In genomic region chr3:50657407-50657806, GRCh38 we compare ENCODE assay signal across 18 cellular contexts. TPM values are rescaled to one million over a fixed set of nuclear protein-coding genes. Genes with fewer than 3 reads are reported as not detected.
"Had no signal": no experiment of that assay in that cellular context is flagged by ENCODE, and none has a peak within 500 bp of the region (broad histone marks: within the 10 kb centered on the region; RNA-seq: fewer than 3 reads in every experiment).

No MANE protein-coding gene starts in this region.

- H3K27me3 ChIP-seq: dorsolateral prefrontal cortex, heart right ventricle, right atrium auricular region, sigmoid colon, testis, transverse colon had no signal

- H3K36me3 ChIP-seq: heart right ventricle, right atrium auricular region, sigmoid colon, transverse colon had no signal

- H3K4me3 Mint-ChIP-seq: mesothelial cell of epicardium; natural killer cell; neural crest cell; stimulated activated memory B cell treated with anti-CD40 and anti-IgM and Interleukin-4, amounts not matched to agents 10 μg/mL and 1 μg/mL and 100 μg/mL, for 72 hours; stimulated activated naive CD8-positive, alpha-beta T cell treated with anti-CD3 and anti-CD28 coated beads, Interleukin-15, Interleukin-2, amounts not matched to agents 100 ng/mL and 50 ng/mL, for 24 hours had no signal

- ATAC-seq: heart right ventricle; left lobe of liver; natural killer cell; stimulated activated memory B cell treated with anti-CD40 and anti-IgM and Interleukin-4, amounts not matched to agents 10 μg/mL and 1 μg/mL and 100 μg/mL, for 72 hours had no signal

- H3K4me3 ChIP-seq: dorsolateral prefrontal cortex, heart right ventricle, right atrium auricular region, sigmoid colon, skin epidermis, testis, transverse colon had no signal

- H3K4me1 Mint-ChIP-seq: neural crest cell; stimulated activated memory B cell treated with anti-CD40 and anti-IgM and Interleukin-4, amounts not matched to agents 10 μg/mL and 1 μg/mL and 100 μg/mL, for 72 hours had no signal

- H3K27ac Mint-ChIP-seq: mesothelial cell of epicardium; natural killer cell; stimulated activated memory B cell treated with anti-CD40 and anti-IgM and Interleukin-4, amounts not matched to agents 10 μg/mL and 1 μg/mL and 100 μg/mL, for 72 hours; stimulated activated naive CD8-positive, alpha-beta T cell treated with anti-CD3 and anti-CD28 coated beads, Interleukin-15, Interleukin-2, amounts not matched to agents 100 ng/mL and 50 ng/mL, for 24 hours had no signal

- H3K27ac ChIP-seq: dorsolateral prefrontal cortex, heart right ventricle, right atrium auricular region, sigmoid colon, skin epidermis, testis, transverse colon had no signal

- H3K9me3 ChIP-seq: heart right ventricle, right atrium auricular region, sigmoid colon, testis, transverse colon had no signal

- H3K36me3 Mint-ChIP-seq: mesothelial cell of epicardium; natural killer cell; stimulated activated memory B cell treated with anti-CD40 and anti-IgM and Interleukin-4, amounts not matched to agents 10 μg/mL and 1 μg/mL and 100 μg/mL, for 72 hours had no signal

- H3K4me1 ChIP-seq: sigmoid colon, testis, transverse colon had no signal

- H3K9me3 Mint-ChIP-seq: mesothelial cell of epicardium; natural killer cell; neural crest cell; stimulated activated memory B cell treated with anti-CD40 and anti-IgM and Interleukin-4, amounts not matched to agents 10 μg/mL and 1 μg/mL and 100 μg/mL, for 72 hours; stimulated activated naive CD8-positive, alpha-beta T cell treated with anti-CD3 and anti-CD28 coated beads, Interleukin-15, Interleukin-2, amounts not matched to agents 100 ng/mL and 50 ng/mL, for 24 hours had no signal

- DNase-seq: cortex of kidney; effector CD8-positive, alpha-beta T cell; heart right ventricle; hypothalamus; kidney glomerular epithelial cell; natural killer cell; stimulated activated CD4-positive, alpha-beta T cell treated with anti-CD3 and anti-CD28 coated beads, Interleukin-12 subunit alpha, Interleukin-12 subunit beta, amount 100 ng/mL, for 4 hours; testis; transverse colon had no signal

RNA-seq across cellular contexts. Expression of gene DOCK3, which starts 17.3 kb away (rescaled TPM):
- total RNA-seq: left lobe of liver had no signal
